10 cellular contexts compared by ENCODE assay signal in the genomic region with DNA sequence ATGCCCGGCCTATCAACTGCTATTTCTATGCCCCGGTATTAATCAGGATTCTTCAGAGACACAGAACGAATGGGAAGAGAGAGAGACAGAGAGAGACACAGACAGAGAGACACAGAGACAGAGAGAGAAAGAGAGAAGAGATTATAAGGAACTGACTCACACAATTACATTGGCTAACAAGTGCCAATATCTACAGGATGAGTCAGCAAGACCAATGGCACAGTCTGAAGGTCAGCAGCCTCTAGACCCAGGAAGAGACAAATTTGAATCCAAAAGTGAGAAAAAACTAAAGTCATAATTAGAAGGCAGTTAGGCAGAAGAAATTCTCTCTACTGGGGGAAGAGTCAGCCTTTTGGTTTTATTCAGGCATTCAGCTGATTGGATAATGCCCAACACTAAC.
DNase-seq lines count a peak whose midpoint lies in the region; ATAC-seq, FAIRE-seq and TF ChIP-seq lines count a peak whose summit lies in the region.
"Had no signal": no experiment of that assay in that cellular context is flagged by ENCODE, and none has a peak within 500 bp of the region (broad histone marks: within the 10 kb centered on the region; RNA-seq: fewer than 3 reads in every experiment).

No MANE protein-coding gene starts in this region.

- ATAC-seq in HepG2 = peak; percentile 88

- H3K27me3 Mint-ChIP-seq in mesothelial cell of epicardium (ENCODE audit: low read depth) = no peaks in the 10 kb centered on the region
- H3K27me3 Mint-ChIP-seq: activated naive CD8-positive, alpha-beta T cell had no signal

- H3K4me1 ChIP-seq in adipocyte (ENCODE audit: control insufficient read depth, insufficient read depth, low read length) (peaks cover 11% of the 10 kb centered on the region), HepG2 (ENCODE audit: insufficient read depth, low read length) (peaks cover 12% of the 10 kb centered on the region)

- H3K27me3 ChIP-seq in adipocyte (replicated peaks; ENCODE audit: control insufficient read depth, insufficient read depth, low read length) = no peaks in the 10 kb centered on the region
- no peaks in the 10 kb centered on the region for H3K27me3 ChIP-seq in HepG2 (ENCODE audit: control insufficient read depth in 1 of 2, insufficient read depth in 2 of 2, low read length in 2 of 2)
- no peaks in the 10 kb centered on the region for H3K27me3 ChIP-seq in WERI-Rb-1 (ENCODE audit: insufficient read depth, low read depth, severe bottlenecking)

- TF ChIP-seq CTCF in HepG2 (CRISPR knock-in tag; IDR thresholded peaks at IDR 0.05) = no peak
- no peak for TF ChIP-seq CTCF in mesothelial cell of epicardium (IDR thresholded peaks at IDR 0.05; ENCODE audit: unreplicated experiment)
- TF ChIP-seq CTCF in WERI-Rb-1 (IDR thresholded peaks at IDR 0.05; ENCODE audit: low read depth, low read length) = no peak

- no peak for TF ChIP-seq POLR2A in HepG2 (IDR thresholded peaks at IDR 0.05; ENCODE audit: insufficient read depth in 1 of 2, low read depth in 2 of 2, low read length in 2 of 2)

- no peaks in the 10 kb centered on the region for H3K4me1 Mint-ChIP-seq in mesothelial cell of epicardium

- H3K9me3 Mint-ChIP-seq in mesothelial cell of epicardium = peaks cover 11% of the 10 kb centered on the region

- H3K9ac ChIP-seq in adipocyte (ENCODE audit: low read length) (no peak overlapping the region), HepG2 (ENCODE audit: insufficient read depth, low read depth, low read length) (no peak overlapping the region)

- H3K36me3 ChIP-seq in adipocyte (ENCODE audit: control insufficient read depth, insufficient read depth, low read length, severe bottlenecking) = no peaks in the 10 kb centered on the region
- no peaks in the 10 kb centered on the region for H3K36me3 ChIP-seq in HepG2 (replicated peaks in 1 of 2; ENCODE audit: control insufficient read depth in 1 of 2, insufficient read depth in 2 of 2, low read length in 2 of 2)
- no peaks in the 10 kb centered on the region; the same call in 1 of the 2 replicates for H3K36me3 ChIP-seq in WERI-Rb-1

- CTCF ChIA-PET in HepG2 (lab: Yijun Ruan, JAX; ENCODE audit: low intra/inter-chr PET ratio, low total read pairs) = no interaction called here

- in situ Hi-C loops in HepG2 (cut with HindIII; ENCODE audit: extremely low pct_ligation_motif_present, low pct_unique_long_range_greater_than_20kb) = no loop called here

- H3K27ac ChIP-seq in HepG2 (ENCODE audit: extremely low read length, insufficient read depth, low read length) (peak overlapping the region; percentile 23), WERI-Rb-1 (no peak overlapping the region)

- H4K20me1 ChIP-seq in HepG2 (ENCODE audit: insufficient read depth, low read length) = no peaks in the 10 kb centered on the region

- H3K36me3 Mint-ChIP-seq in mesothelial cell of epicardium = peaks cover 21% of the 10 kb centered on the region

- no TSS peak for BruUV-seq in HepG2 (replicated peaks; lab: Mats Ljungman, UMichigan)

- H3K9me3 ChIP-seq in adipocyte (ENCODE audit: control insufficient read depth, low read length) (no peaks in the 10 kb centered on the region), HepG2 (ENCODE audit: low read length) (no peaks in the 10 kb centered on the region), WERI-Rb-1 (ENCODE audit: severe bottlenecking) (no peaks in the 10 kb centered on the region)

- H3K4me3 Mint-ChIP-seq in mesothelial cell of epicardium = no peak overlapping the region
- H3K4me3 Mint-ChIP-seq: activated naive CD8-positive, alpha-beta T cell had no signal

- no peak overlapping the region for H2AFZ ChIP-seq in HepG2 (ENCODE audit: low read length)

- no peak overlapping the region for H3K27ac Mint-ChIP-seq in mesothelial cell of epicardium
- H3K27ac Mint-ChIP-seq: activated naive CD8-positive, alpha-beta T cell had no signal

- 89% methylated on average over 3 of the region's 3 CpGs for WGBS in HepG2 (ENCODE audit: low lambda C conversion rate)

- H3K4me3 ChIP-seq in adipocyte (ENCODE audit: low read length) = no peak overlapping the region
- no peak overlapping the region for H3K4me3 ChIP-seq in HepG2 (replicated peaks in 1 of 3; ENCODE audit: insufficient read depth in 1 of 3, low read depth in 2 of 3, low read length in 3 of 3)
- H3K4me3 ChIP-seq in WERI-Rb-1 (ENCODE audit: low read depth, low read length) = no peak overlapping the region

- DNase-seq in COLO829 (ENCODE audit: low spot score) (peak; percentile 13), HT-29 (ENCODE audit: low spot score) (peak; percentile 22), adipocyte (ENCODE audit: low read depth) (peak; percentile 51), HepG2 (ENCODE audit: low spot score) (peak; percentile 67), mesothelial cell of epicardium (ENCODE audit: low spot score in 2 of 2, unreplicated experiment in 2 of 2) (no peak), WERI-Rb-1 (no peak)
- no peak for DNase-seq in stimulated activated CD8-positive, alpha-beta memory T cell treated with anti-CD3 and anti-CD28 coated beads, Interleukin-4, amount 100 ng/mL, for 48 hours
- DNase-seq in stimulated activated CD4-positive, alpha-beta T cell treated with anti-CD3 and anti-CD28 coated beads, Interleukin-2, amount 100 ng/mL, for 48 hours = no peak

- TF ChIP-seq EP300 in HepG2 (IDR thresholded peaks at IDR 0.05; ENCODE audit: low read depth in 2 of 2, low read length in 2 of 2) = 0 out of 4 replicates have a peak, but pooled peaks of 1 of the 2 experiments have one; percentile 10
- no peak for TF ChIP-seq EP300 in HepG2 (CRISPR knock-in tag; IDR thresholded peaks at IDR 0.05; ENCODE audit: borderline replicate concordance)

- peak; percentile 46 for FAIRE-seq in HepG2 (lab: Jason Lieb, UNC)
- FAIRE-seq: G401.6 had no signal

- intact Hi-C loops in HepG2 (cut with micrococcal nuclease; ENCODE audit: unreplicated experiment) = no loop called here

- TF ChIP-seq RAD21 in HepG2 (CRISPR knock-in tag; IDR thresholded peaks at IDR 0.05) = no peak

- POLR2A ChIA-PET in HepG2 (lab: Yijun Ruan, JAX) = no interaction called here

- no peaks in the 10 kb centered on the region for H3K79me2 ChIP-seq in HepG2 (ENCODE audit: insufficient read depth, low read length)

- peak overlapping the region; percentile 15; the same call in 1 of the 2 replicates for H3K4me2 ChIP-seq in HepG2 (ENCODE audit: low read depth, low read length)

TF ChIP-seq in HepG2, 621 proteins besides CTCF, POLR2A, EP300 and RAD21 (continues in another document):
- 0 out of 2 replicates have a peak, but pooled peaks have one; percentile 11 for TF ChIP-seq HNF4A (CRISPR knock-in tag; IDR thresholded peaks at IDR 0.05)
- no peak for TF ChIP-seq ZBTB38 (CRISPR knock-in tag; IDR thresholded peaks at IDR 0.05)
- no peak for TF ChIP-seq ZNF138 (CRISPR knock-in tag; IDR thresholded peaks at IDR 0.05; ENCODE audit: low read depth)
- TF ChIP-seq SNAPC2 (CRISPR knock-in tag; IDR thresholded peaks at IDR 0.05) = no peak
- peak; percentile 76 for TF ChIP-seq FOSL1 (CRISPR knock-in tag; IDR thresholded peaks at IDR 0.05; ENCODE audit: borderline replicate concordance)
- peak; percentile 63 for TF ChIP-seq MAFF (IDR thresholded peaks at IDR 0.05; ENCODE audit: low read depth, low read length)
- no peak for TF ChIP-seq ZSCAN29 (CRISPR knock-in tag; conservative IDR thresholded peaks at IDR 0.05)
- TF ChIP-seq TBX2 (CRISPR knock-in tag; IDR thresholded peaks at IDR 0.05; ENCODE audit: borderline replicate concordance) = peak; percentile 32; the same call in 1 of the 2 replicates
- TF ChIP-seq MIXL1 (CRISPR knock-in tag; IDR thresholded peaks at IDR 0.05) = 0 out of 2 replicates have a peak, but pooled peaks have one; percentile 12
- no peak for TF ChIP-seq PAF1 (CRISPR knock-in tag; IDR thresholded peaks at IDR 0.05)
- no peak for TF ChIP-seq RARG (CRISPR knock-in tag; IDR thresholded peaks at IDR 0.05; ENCODE audit: low read depth)
- peak; percentile 19; the same call in 1 of the 2 replicates for TF ChIP-seq FOXA3 (CRISPR knock-in tag; IDR thresholded peaks at IDR 0.05)
- TF ChIP-seq SAP130 (CRISPR knock-in tag; IDR thresholded peaks at IDR 0.05; ENCODE audit: low read depth) = 0 out of 2 replicates have a peak, but pooled peaks have one; percentile 12
- no peak for TF ChIP-seq PRMT3 (CRISPR knock-in tag; IDR thresholded peaks at IDR 0.05; ENCODE audit: borderline replicate concordance, low read depth)
- TF ChIP-seq, protein P1, sequence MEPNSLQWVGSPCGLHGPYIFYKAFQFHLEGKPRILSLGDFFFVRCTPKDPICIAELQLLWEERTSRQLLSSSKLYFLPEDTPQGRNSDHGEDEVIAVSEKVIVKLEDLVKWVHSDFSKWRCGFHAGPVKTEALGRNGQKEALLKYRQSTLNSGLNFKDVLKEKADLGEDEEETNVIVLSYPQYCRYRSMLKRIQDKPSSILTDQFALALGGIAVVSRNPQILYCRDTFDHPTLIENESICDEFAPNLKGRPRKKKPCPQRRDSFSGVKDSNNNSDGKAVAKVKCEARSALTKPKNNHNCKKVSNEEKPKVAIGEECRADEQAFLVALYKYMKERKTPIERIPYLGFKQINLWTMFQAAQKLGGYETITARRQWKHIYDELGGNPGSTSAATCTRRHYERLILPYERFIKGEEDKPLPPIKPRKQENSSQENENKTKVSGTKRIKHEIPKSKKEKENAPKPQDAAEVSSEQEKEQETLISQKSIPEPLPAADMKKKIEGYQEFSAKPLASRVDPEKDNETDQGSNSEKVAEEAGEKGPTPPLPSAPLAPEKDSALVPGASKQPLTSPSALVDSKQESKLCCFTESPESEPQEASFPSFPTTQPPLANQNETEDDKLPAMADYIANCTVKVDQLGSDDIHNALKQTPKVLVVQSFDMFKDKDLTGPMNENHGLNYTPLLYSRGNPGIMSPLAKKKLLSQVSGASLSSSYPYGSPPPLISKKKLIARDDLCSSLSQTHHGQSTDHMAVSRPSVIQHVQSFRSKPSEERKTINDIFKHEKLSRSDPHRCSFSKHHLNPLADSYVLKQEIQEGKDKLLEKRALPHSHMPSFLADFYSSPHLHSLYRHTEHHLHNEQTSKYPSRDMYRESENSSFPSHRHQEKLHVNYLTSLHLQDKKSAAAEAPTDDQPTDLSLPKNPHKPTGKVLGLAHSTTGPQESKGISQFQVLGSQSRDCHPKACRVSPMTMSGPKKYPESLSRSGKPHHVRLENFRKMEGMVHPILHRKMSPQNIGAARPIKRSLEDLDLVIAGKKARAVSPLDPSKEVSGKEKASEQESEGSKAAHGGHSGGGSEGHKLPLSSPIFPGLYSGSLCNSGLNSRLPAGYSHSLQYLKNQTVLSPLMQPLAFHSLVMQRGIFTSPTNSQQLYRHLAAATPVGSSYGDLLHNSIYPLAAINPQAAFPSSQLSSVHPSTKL (CRISPR knock-in tag; IDR thresholded peaks at IDR 0.05) = peak; percentile 49; the same call in 1 of the 2 replicates

Comparison
In these comparisons a context has a peak if more than half of its experiments do, and no peak if none do; other contexts are left out.
1. DNase-seq: peak in COLO829 (single experiment), HT-29 (single experiment), adipocyte (single experiment) and HepG2 (single experiment); none in mesothelial cell of epicardium (0 of 2), WERI-Rb-1 (single experiment), stimulated activated CD8-positive, alpha-beta memory T cell treated with anti-CD3 and anti-CD28 coated beads, Interleukin-4, amount 100 ng/mL, for 48 hours (single experiment) and stimulated activated CD4-positive, alpha-beta T cell treated with anti-CD3 and anti-CD28 coated beads, Interleukin-2, amount 100 ng/mL, for 48 hours (0 of 2).